ENCODE assay signal across 9 cellular contexts in genomic region chr6:137045221-137045789, GRCh38. TPM values are rescaled to one million over a fixed set of nuclear protein-coding genes. Genes with fewer than 3 reads are reported as not detected.
DNase-seq lines count a peak whose midpoint lies in the region; ATAC-seq, FAIRE-seq and TF ChIP-seq lines count a peak whose summit lies in the region.
"Had no signal": no experiment of that assay in that cellular context is flagged by ENCODE, and none has a peak within 500 bp of the region (broad histone marks: within the 10 kb centered on the region; RNA-seq: fewer than 3 reads in every experiment).

No MANE protein-coding gene starts in this region.

- TF ChIP-seq EP300 in HepG2 (IDR thresholded peaks at IDR 0.05; ENCODE audit: low read depth in 2 of 2, low read length in 2 of 2): no peak
- TF ChIP-seq EP300 in HepG2 (CRISPR knock-in tag; IDR thresholded peaks at IDR 0.05; ENCODE audit: borderline replicate concordance): no peak

- CTCF ChIA-PET in HepG2 (lab: Yijun Ruan, JAX; ENCODE audit: low intra/inter-chr PET ratio, low total read pairs): no interaction called here

- in situ Hi-C loops in HepG2 (cut with HindIII; ENCODE audit: extremely low pct_ligation_motif_present, low pct_unique_long_range_greater_than_20kb): no loop called here

- peaks cover 0 to 46% of the 10 kb centered on the region in 2 experiments; a peak in 4 of 5 replicates for H3K27me3 ChIP-seq in HepG2 (ENCODE audit: control insufficient read depth in 1 of 2, insufficient read depth in 2 of 2, low read length in 2 of 2)
- H3K27me3 ChIP-seq in right lobe of liver: peaks cover 0 to 28% of the 10 kb centered on the region in 2 donors
- H3K27me3 ChIP-seq in adrenal gland: no peaks in the 10 kb centered on the region
- H3K27me3 ChIP-seq in mucosa of rectum (ENCODE audit: control insufficient read depth in 2 of 2, insufficient read depth in 2 of 2, low read length in 2 of 2): peaks cover 6 to 14% of the 10 kb centered on the region in 2 donors
- peaks cover 0 to 21% of the 10 kb centered on the region in 2 donors for H3K27me3 ChIP-seq in small intestine (ENCODE audit: control insufficient read depth in 2 of 2, insufficient read depth in 2 of 2, low read length in 2 of 2)

- no peaks in the 10 kb centered on the region for H4K20me1 ChIP-seq in HepG2 (ENCODE audit: insufficient read depth, low read length)

- WGBS in HepG2 (ENCODE audit: low lambda C conversion rate): 68% methylated on average over 7 of the region's 7 CpGs
- 92% methylated on average over 7 of the region's 7 CpGs for WGBS in right lobe of liver (ENCODE audit: insufficient coverage, low coverage, low lambda C conversion rate, missing lambda C conversion rate)
- WGBS in adrenal gland, 4 donors: 79 to 86% (median 83%) methylated on average over 7 of the region's 7 CpGs
- WGBS in small intestine, 3 donors: 56 to 93% (median 82%) methylated on average over 7 of the region's 7 CpGs

- peaks cover 5% of the 10 kb centered on the region; the same call in 1 of the 2 replicates for H3K4me1 ChIP-seq in HepG2 (ENCODE audit: insufficient read depth, low read length)
- peaks cover 0 to 5% (median 0%) of the 10 kb centered on the region in 4 donors for H3K4me1 ChIP-seq in right lobe of liver
- peaks cover 0 to 9% of the 10 kb centered on the region in 2 donors for H3K4me1 ChIP-seq in adrenal gland (replicated peaks in 1 of 2)
- H3K4me1 ChIP-seq in mucosa of rectum (ENCODE audit: control insufficient read depth in 2 of 2, insufficient read depth in 2 of 2, low read length in 2 of 2): peaks cover 5 to 18% of the 10 kb centered on the region in 2 donors
- peaks cover 0 to 3% of the 10 kb centered on the region in 2 donors for H3K4me1 ChIP-seq in small intestine (ENCODE audit: control insufficient read depth in 2 of 2, insufficient read depth in 1 of 2, low read depth in 1 of 2, low read length in 1 of 2)

- ATAC-seq in HepG2 (peak; percentile 22; the same call in 1 of the 3 replicates), right lobe of liver (no peak), HG02970 (IDR thresholded peaks at IDR 0.05; ENCODE audit: low FRiP score, unreplicated experiment) (no peak)

- no peak for TF ChIP-seq RAD21 in HepG2 (CRISPR knock-in tag; IDR thresholded peaks at IDR 0.05)

- H3K79me2 ChIP-seq in HepG2 (ENCODE audit: insufficient read depth, low read length): no peaks in the 10 kb centered on the region

- no peak overlapping the region for H3K4me2 ChIP-seq in HepG2 (ENCODE audit: low read depth, low read length)

- H3K9me3 ChIP-seq in HepG2 (ENCODE audit: low read length): no peaks in the 10 kb centered on the region
- H3K9me3 ChIP-seq in right lobe of liver: no peaks in the 10 kb centered on the region
- H3K9me3 ChIP-seq in adrenal gland (replicated peaks in 1 of 3): no peaks in the 10 kb centered on the region
- no peaks in the 10 kb centered on the region for H3K9me3 ChIP-seq in mucosa of rectum (ENCODE audit: control insufficient read depth in 2 of 2, low read length in 2 of 2)
- H3K9me3 ChIP-seq in small intestine (ENCODE audit: control insufficient read depth, low read depth): no peaks in the 10 kb centered on the region

- H3K4me3 ChIP-seq in HepG2 (replicated peaks in 1 of 3; ENCODE audit: insufficient read depth in 1 of 3, low read depth in 2 of 3, low read length in 3 of 3) (no peak overlapping the region), right lobe of liver (no peak overlapping the region), adrenal gland (peak overlapping the region in 2 of 4 donors; percentile 85 to 86), mucosa of rectum (ENCODE audit: low read length in 2 of 2) (peak overlapping the region; percentile 63 to 83), small intestine (ENCODE audit: low read depth in 1 of 2, low read length in 2 of 2) (no peak overlapping the region)

- H3K27ac ChIP-seq in HepG2 (ENCODE audit: extremely low read length, insufficient read depth, low read length) (no peak overlapping the region), right lobe of liver (no peak overlapping the region), adrenal gland (peak overlapping the region in 4 of 5 donors; percentile 67 to 93 (median 92)), mucosa of rectum (ENCODE audit: low read depth in 2 of 2, low read length in 2 of 2) (peak overlapping the region; percentile 63 to 71), small intestine (ENCODE audit: low read depth in 1 of 2, low read length in 1 of 2) (no peak overlapping the region)

- H2AFZ ChIP-seq in HepG2 (ENCODE audit: low read length): no peak overlapping the region

- no peak overlapping the region for H3K9ac ChIP-seq in HepG2 (ENCODE audit: insufficient read depth, low read depth, low read length)
- peak overlapping the region; percentile 63 to 82 for H3K9ac ChIP-seq in mucosa of rectum (ENCODE audit: low read depth in 1 of 2, low read length in 2 of 2)

- TF ChIP-seq CTCF in HepG2 (CRISPR knock-in tag; IDR thresholded peaks at IDR 0.05) (no peak), right lobe of liver (IDR thresholded peaks at IDR 0.05) (no peak), adrenal gland (IDR thresholded peaks at IDR 0.05) (no peak)

- H3K36me3 ChIP-seq in HepG2 (replicated peaks in 1 of 2; ENCODE audit: control insufficient read depth in 1 of 2, insufficient read depth in 2 of 2, low read length in 2 of 2) (no peaks in the 10 kb centered on the region), right lobe of liver (no peaks in the 10 kb centered on the region), adrenal gland (replicated peaks in 1 of 2) (no peaks in the 10 kb centered on the region), mucosa of rectum (ENCODE audit: control insufficient read depth in 2 of 2, insufficient read depth in 2 of 2, low read length in 2 of 2) (no peaks in the 10 kb centered on the region), small intestine (ENCODE audit: control insufficient read depth in 2 of 2, insufficient read depth in 2 of 2, low read length in 2 of 2) (no peaks in the 10 kb centered on the region)

- BruUV-seq in HepG2 (replicated peaks; lab: Mats Ljungman, UMichigan): no TSS peak

- DNase-seq in HepG2 (ENCODE audit: low spot score): no peak
- no peak for DNase-seq in right lobe of liver
- DNase-seq in adrenal gland: no peak
- no peak for DNase-seq in OCI-M2 (lab: John Stamatoyannopoulos, UW; ENCODE audit: unreplicated experiment)
- no peak for DNase-seq in GM19240 (ENCODE audit: insufficient read length, low spot score)
- no peak for DNase-seq in small intestine
- DNase-seq: NCI-H187 had no signal

- FAIRE-seq in HepG2 (lab: Jason Lieb, UNC) (peak; percentile 18), small intestine (lab: Jason Lieb, UNC) (no peak)

- intact Hi-C loops in HepG2 (cut with micrococcal nuclease; ENCODE audit: unreplicated experiment): no loop called here
- intact Hi-C loops in right lobe of liver (cut with DNase I): no loop called here
- intact Hi-C loops in adrenal gland (cut with DNase I): no loop called here

- POLR2A ChIA-PET in HepG2 (lab: Yijun Ruan, JAX): no interaction called here

- no peak for TF ChIP-seq POLR2A in HepG2 (IDR thresholded peaks at IDR 0.05; ENCODE audit: insufficient read depth in 1 of 2, low read depth in 2 of 2, low read length in 2 of 2)
- no peak for TF ChIP-seq POLR2A in right lobe of liver (IDR thresholded peaks at IDR 0.05)
- no peak for TF ChIP-seq POLR2A in adrenal gland (IDR thresholded peaks at IDR 0.05)

TF ChIP-seq in HepG2, 621 proteins besides CTCF, POLR2A, EP300 and RAD21 (continues in another document):
- no peak for TF ChIP-seq FOXK1 (CRISPR knock-in tag; IDR thresholded peaks at IDR 0.05; ENCODE audit: borderline replicate concordance, low read depth)
- TF ChIP-seq RFX3 (CRISPR knock-in tag; IDR thresholded peaks at IDR 0.05): no peak
- TF ChIP-seq, protein P1, sequence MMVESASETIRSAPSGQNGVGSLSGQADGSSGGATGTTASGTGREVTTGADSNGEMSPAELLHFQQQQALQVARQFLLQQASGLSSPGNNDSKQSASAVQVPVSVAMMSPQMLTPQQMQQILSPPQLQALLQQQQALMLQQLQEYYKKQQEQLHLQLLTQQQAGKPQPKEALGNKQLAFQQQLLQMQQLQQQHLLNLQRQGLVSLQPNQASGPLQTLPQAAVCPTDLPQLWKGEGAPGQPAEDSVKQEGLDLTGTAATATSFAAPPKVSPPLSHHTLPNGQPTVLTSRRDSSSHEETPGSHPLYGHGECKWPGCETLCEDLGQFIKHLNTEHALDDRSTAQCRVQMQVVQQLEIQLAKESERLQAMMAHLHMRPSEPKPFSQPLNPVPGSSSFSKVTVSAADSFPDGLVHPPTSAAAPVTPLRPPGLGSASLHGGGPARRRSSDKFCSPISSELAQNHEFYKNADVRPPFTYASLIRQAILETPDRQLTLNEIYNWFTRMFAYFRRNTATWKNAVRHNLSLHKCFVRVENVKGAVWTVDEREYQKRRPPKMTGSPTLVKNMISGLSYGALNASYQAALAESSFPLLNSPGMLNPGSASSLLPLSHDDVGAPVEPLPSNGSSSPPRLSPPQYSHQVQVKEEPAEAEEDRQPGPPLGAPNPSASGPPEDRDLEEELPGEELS (CRISPR knock-in tag; IDR thresholded peaks at IDR 0.05): no peak

RNA-seq across cellular contexts. Expression of gene IL20RA, which starts 0.5 kb away (rescaled TPM):
- total RNA-seq in HepG2 (2016; rRNA removed; fragmentation: Illumina TruSeq; extraction: Trizol) (not detected in 2 replicates), right lobe of liver (under 1 TPM; 0.06 to 0.70 (median 0.12) TPM), adrenal gland (10 to 100 TPM in 7 of 8 donors, 1 to 10 TPM in 1; 8.8 to 23.5 (median 17.9) TPM)
- total RNA-seq in HepG2 (2016; cell fraction: cytosol; rRNA removed; fragmentation: Illumina TruSeq; extraction: Trizol; ENCODE audit: low read depth): not detected in 2 replicates
- not detected in 2 replicates for total RNA-seq in HepG2 (2016; cell fraction: insoluble cytoplasmic fraction; rRNA removed; fragmentation: Illumina TruSeq; extraction: Trizol)
- total RNA-seq in HepG2 (2016; cell fraction: membrane; rRNA removed; fragmentation: Illumina TruSeq; extraction: Trizol): not detected in 2 replicates
- total RNA-seq in HepG2 (2016; cell fraction: nucleus; rRNA removed; fragmentation: Illumina TruSeq; extraction: Trizol): not detected in 2 replicates
- polyA plus RNA-seq in HepG2 (2011; rRNA removed) (not detected in 2 replicates), adrenal gland (1 to 10 TPM; 6.6 to 8.2 (median 8.1) TPM), small intestine (1 to 10 TPM in 2 of 3 donors, under 1 TPM in 1; 0.81 to 3.0 (median 1.8) TPM)
- polyA plus RNA-seq in HepG2 (2011; cell fraction: cytosol; rRNA removed): not detected in 2 replicates
- polyA plus RNA-seq in HepG2 (2011; cell fraction: nucleus; rRNA removed): not detected in 2 replicates
- polyA plus RNA-seq in HepG2 (2012): not detected in 2 replicates
- not detected in 2 replicates for polyA plus RNA-seq in HepG2 (2016; cell fraction: cytosol; fragmentation: Illumina TruSeq; extraction: Trizol; ENCODE audit: low read depth)
- not detected in 2 replicates for polyA plus RNA-seq in HepG2 (2016; cell fraction: insoluble cytoplasmic fraction; fragmentation: Illumina TruSeq; extraction: Trizol; ENCODE audit: low read depth)
- not detected in 2 replicates for polyA plus RNA-seq in HepG2 (2016; cell fraction: membrane; fragmentation: Illumina TruSeq; extraction: Trizol; ENCODE audit: low read depth)
- not detected in 2 replicates for polyA plus RNA-seq in HepG2 (2016; cell fraction: nucleus; fragmentation: Illumina TruSeq; extraction: Trizol; ENCODE audit: insufficient read depth, low read depth)
- 2.0 TPM in 1 of 2 replicates, not detected in the other for polyA minus RNA-seq in HepG2 (2011; rRNA and poly(A)+ RNA removed; ENCODE audit: low replicate concordance)
- not detected in 2 replicates for polyA minus RNA-seq in HepG2 (2011; cell fraction: cytosol; rRNA and poly(A)+ RNA removed)
- polyA minus RNA-seq in HepG2 (2011; cell fraction: nucleus; rRNA and poly(A)+ RNA removed): not detected in 2 replicates

Comparison
In these comparisons a context has a peak if more than half of its experiments do, and no peak if none do; other contexts are left out.
1. H3K27ac ChIP-seq: peak in adrenal gland (4 of 5) and mucosa of rectum (2 of 2); none in HepG2 (single experiment), right lobe of liver (0 of 3) and small intestine (0 of 2).
2. H3K4me3 ChIP-seq: peak in mucosa of rectum (2 of 2); none in HepG2 (0 of 3), right lobe of liver (0 of 3) and small intestine (0 of 2).
3. RNA of gene IL20RA, which starts 0.5 kb away (total RNA-seq): 8.8 to 23.5 TPM in adrenal gland; 0.06 to 0.70 TPM in right lobe of liver and not detected in HepG2; every median in the first group is over 4 times any median in the second.